Comparison of ENCODE assay signal across 27 cellular contexts in genomic region chr6:85650606-85651005, GRCh38. TPM values are rescaled to one million over a fixed set of nuclear protein-coding genes. Genes with fewer than 3 reads are reported as not detected.
DNase-seq lines count a peak whose midpoint lies in the region; ATAC-seq, FAIRE-seq and TF ChIP-seq lines count a peak whose summit lies in the region.
"Had no signal": no experiment of that assay in that cellular context is flagged by ENCODE, and none has a peak within 500 bp of the region (broad histone marks: within the 10 kb centered on the region; RNA-seq: fewer than 3 reads in every experiment).

No MANE protein-coding gene starts in this region.

- intact Hi-C loops in head of caudate nucleus (cut with DNase I) (no loop called here), PC-9 (cut with micrococcal nuclease; ENCODE audit: unreplicated experiment) (no loop called here)

- peak; percentile 23 for FAIRE-seq in H54 (lab: Jason Lieb, UNC)
- FAIRE-seq: A204.1, GM12878, GM12892, GM18507 had no signal

- no TSS peak for BruUV-seq in PC-9 (replicated peaks; lab: Mats Ljungman, UMichigan)

- no peaks in the 10 kb centered on the region for H3K4me1 ChIP-seq in HEK293 (ENCODE audit: control insufficient read depth, insufficient read depth, low read length)
- peaks cover under 1% of the 10 kb centered on the region; the same call in 1 of the 2 replicates for H3K4me1 ChIP-seq in PC-9 (replicated peaks; ENCODE audit: insufficient read depth)
- H3K4me1 ChIP-seq: BE2C had no signal

- no peaks in the 10 kb centered on the region for H3K36me3 ChIP-seq in HEK293 (ENCODE audit: control insufficient read depth in 2 of 2, insufficient read depth in 1 of 2, low read length in 2 of 2)
- no peaks in the 10 kb centered on the region for H3K36me3 ChIP-seq in PC-9 (ENCODE audit: low read depth)
- H3K36me3 ChIP-seq: BE2C, BLaER1 had no signal

- peaks cover under 1% of the 10 kb centered on the region for H3K9me3 Mint-ChIP-seq in activated CD4-positive, alpha-beta T cell treated with anti-CD3 and anti-CD28 coated beads, Interleukin-2, amount 10 ng/mL, durations not matched to agents 7 days and 5 days
- H3K9me3 Mint-ChIP-seq: CD4-positive, CD25-positive, alpha-beta regulatory T cell; CD8-positive, alpha-beta memory T cell had no signal

- H3K27ac ChIP-seq in HEK293 (ENCODE audit: extremely low read depth, low read depth, low read length) = no peak overlapping the region
- H3K27ac ChIP-seq in PC-9 = no peak overlapping the region
- H3K27ac ChIP-seq: BLaER1 had no signal

- TF ChIP-seq CTCF in HEK293 (tag by site-specific recombination; IDR thresholded peaks at IDR 0.05) (no peak), PC-9 (conservative IDR thresholded peaks at IDR 0.05) (no peak)

- H3K27me3 Mint-ChIP-seq in activated CD4-positive, alpha-beta T cell treated with anti-CD3 and anti-CD28 coated beads, Interleukin-2, amount 10 ng/mL, durations not matched to agents 7 days and 5 days = peaks cover 9% of the 10 kb centered on the region
- H3K27me3 Mint-ChIP-seq: CD4-positive, alpha-beta memory T cell had no signal

- ATAC-seq in GM21360 (IDR thresholded peaks at IDR 0.05; ENCODE audit: unreplicated experiment) = no peak
- ATAC-seq: GM12878 had no signal

- TF ChIP-seq POLR2A in H54 (IDR thresholded peaks at IDR 0.05; ENCODE audit: low read depth, low read length) = no peak

- no peak for DNase-seq in H54 (ENCODE audit: insufficient read length, low spot score)
- peak in 29 of 42 donors; percentile 27 to 89 (median 53) for DNase-seq in head of caudate nucleus
- DNase-seq in PC-9 = no peak
- DNase-seq in activated CD4-positive, alpha-beta T cell treated with anti-CD3 and anti-CD28 coated beads, Interleukin-2, amount 10 ng/mL, durations not matched to agents 7 days and 5 days = no peak
- DNase-seq: 8988T; ACHN; BE2C; C1 segment of cervical spinal cord; CD4-positive, alpha-beta memory T cell; CD4-positive, CD25-positive, alpha-beta regulatory T cell; CD8-positive, alpha-beta memory T cell; COR-L47; DMS 273 treated with DMSO at 0.1 percent for 48 hours; DMS153; DMS53; DMS79; DND-41; EL; GDM1 had no signal

- no peaks in the 10 kb centered on the region for H3K79me2 ChIP-seq in PC-9 (ENCODE audit: low read depth)

- H3K9me2 ChIP-seq in PC-9 (ENCODE audit: insufficient read depth) = no peaks in the 10 kb centered on the region

- H2AFZ ChIP-seq in PC-9 = no peak overlapping the region

- H3F3A ChIP-seq in PC-9 (ENCODE audit: insufficient read depth, low read depth) = no peaks in the 10 kb centered on the region

- peaks cover under 1% of the 10 kb centered on the region for H3K4me1 Mint-ChIP-seq in activated CD4-positive, alpha-beta T cell treated with anti-CD3 and anti-CD28 coated beads, Interleukin-2, amount 10 ng/mL, durations not matched to agents 7 days and 5 days

- no peaks in the 10 kb centered on the region for H3K27me3 ChIP-seq in PC-9 (ENCODE audit: insufficient read depth, low read depth)
- H3K27me3 ChIP-seq: BE2C, BLaER1 had no signal

- H3K4me3 ChIP-seq in HEK293 (ENCODE audit: low read depth, low read length) (no peak overlapping the region), PC-9 (no peak overlapping the region)
- H3K4me3 ChIP-seq: BLaER1, GM12878 had no signal

- no peak overlapping the region for H3K27ac Mint-ChIP-seq in activated CD4-positive, alpha-beta T cell treated with anti-CD3 and anti-CD28 coated beads, Interleukin-2, amount 10 ng/mL, durations not matched to agents 7 days and 5 days
- H3K27ac Mint-ChIP-seq: CD4-positive, alpha-beta memory T cell; CD4-positive, CD25-positive, alpha-beta regulatory T cell had no signal

- H4K20me1 ChIP-seq in PC-9 (ENCODE audit: insufficient read depth) = no peaks in the 10 kb centered on the region
- H4K20me1 ChIP-seq: BLaER1 had no signal

- H3K9me3 ChIP-seq in HEK293 (ENCODE audit: control insufficient read depth, insufficient read depth, low read depth, low read length) = no peaks in the 10 kb centered on the region
- H3K9me3 ChIP-seq in PC-9 (ENCODE audit: insufficient read depth, low read depth) = no peaks in the 10 kb centered on the region
- H3K9me3 ChIP-seq: BE2C, BLaER1 had no signal

- POLR2A ChIA-PET in HEK293 (lab: Yijun Ruan, JAX) (interaction anchor here (2.3 kb wide), 1 partner anchor 28 kb away, joined by 12 read pairs; no protein-coding TSS in a partner anchor), PC-9 (lab: Charles Lee; ENCODE audit: unreplicated experiment) (no interaction called here)
- POLR2A ChIA-PET in activated CD4-positive, alpha-beta T cell treated with anti-CD3 and anti-CD28 coated beads, Interleukin-2, amount 10 ng/mL, durations not matched to agents 7 days and 5 days (lab: Charles Lee) = no interaction called here

- no peaks in the 10 kb centered on the region for H3K36me3 Mint-ChIP-seq in activated CD4-positive, alpha-beta T cell treated with anti-CD3 and anti-CD28 coated beads, Interleukin-2, amount 10 ng/mL, durations not matched to agents 7 days and 5 days (ENCODE audit: low read depth)
- H3K36me3 Mint-ChIP-seq: CD14-positive monocyte; CD4-positive, alpha-beta memory T cell; CD4-positive, CD25-positive, alpha-beta regulatory T cell; CD8-positive, alpha-beta memory T cell had no signal

- H3K4me2 ChIP-seq in PC-9 = no peak overlapping the region
- H3K4me2 ChIP-seq: BLaER1 had no signal

- CTCF ChIA-PET in HEK293 (lab: Yijun Ruan, JAX) (no interaction called here), PC-9 (lab: Charles Lee) (no interaction called here)
- CTCF ChIA-PET in activated CD4-positive, alpha-beta T cell treated with anti-CD3 and anti-CD28 coated beads, Interleukin-2, amount 10 ng/mL, durations not matched to agents 7 days and 5 days (lab: Charles Lee) = interaction anchor here (1.2 to 2.2 kb wide), 2 partner anchors 9 to 28 kb away, joined by 3 to 6 read pairs; no protein-coding TSS in a partner anchor

- H3K4me3 Mint-ChIP-seq in activated CD4-positive, alpha-beta T cell treated with anti-CD3 and anti-CD28 coated beads, Interleukin-2, amount 10 ng/mL, durations not matched to agents 7 days and 5 days = no peak overlapping the region
- H3K4me3 Mint-ChIP-seq: CD14-positive monocyte; CD4-positive, CD25-positive, alpha-beta regulatory T cell; CD8-positive, alpha-beta memory T cell had no signal

TF ChIP-seq in HEK293, 187 proteins besides CTCF, POLR2A, EP300 and RAD21:
- TF ChIP-seq ZNF555 (tag by site-specific recombination; conservative IDR thresholded peaks at IDR 0.05) (no peak), ZNF211 (tag by site-specific recombination; IDR thresholded peaks at IDR 0.05; ENCODE audit: low read depth) (no peak), PRDM1 (tag by site-specific recombination; IDR thresholded peaks at IDR 0.05) (0 out of 2 replicates have a peak, but pooled peaks have one; percentile 9)

RNA-seq across cellular contexts. Expression of gene SYNCRIP, which starts 7.9 kb away (rescaled TPM):
- total RNA-seq in PC-9 (2021) = 73.7 and 103 TPM in 2 replicates
- 100 to 1,000 TPM; 111 to 118 TPM for total RNA-seq in activated CD4-positive, alpha-beta T cell treated with anti-CD3 and anti-CD28 coated beads, Interleukin-2, amount 10 ng/mL, durations not matched to agents 7 days and 5 days

RNA-seq across cellular contexts. Expression of gene SNX14, which starts 56.9 kb away (rescaled TPM):
- total RNA-seq in PC-9 (2021) = 92.0 and 99.1 TPM in 2 replicates
- 10 to 100 TPM; 29.1 to 49.0 TPM for total RNA-seq in activated CD4-positive, alpha-beta T cell treated with anti-CD3 and anti-CD28 coated beads, Interleukin-2, amount 10 ng/mL, durations not matched to agents 7 days and 5 days

Comparison
In these comparisons a context has a peak if more than half of its experiments do, and no peak if none do; other contexts are left out.
1. DNase-seq: peak in head of caudate nucleus (29 of 42); none in H54 (single experiment), PC-9 (0 of 2) and activated CD4-positive, alpha-beta T cell treated with anti-CD3 and anti-CD28 coated beads, Interleukin-2, amount 10 ng/mL, durations not matched to agents 7 days and 5 days (single experiment).